In genomic region chr22:41920271-41920976, GRCh38 we compare ENCODE assay signal across 10 cellular contexts. TPM values are rescaled to one million over a fixed set of nuclear protein-coding genes. Genes with fewer than 3 reads are reported as not detected.
DNase-seq lines count a peak whose midpoint lies in the region; ATAC-seq, FAIRE-seq and TF ChIP-seq lines count a peak whose summit lies in the region.
"Had no signal": no experiment of that assay in that cellular context is flagged by ENCODE, and none has a peak within 500 bp of the region (broad histone marks: within the 10 kb centered on the region; RNA-seq: fewer than 3 reads in every experiment).

No MANE protein-coding gene starts in this region.

- no peaks in the 10 kb centered on the region for H3K36me3 ChIP-seq in keratinocyte (ENCODE audit: control insufficient read depth in 2 of 2, extremely low read depth in 1 of 2, insufficient read depth in 2 of 2, low read length in 2 of 2)

- H3K9me3 ChIP-seq in keratinocyte (ENCODE audit: control insufficient read depth, low read depth, low read length): no peaks in the 10 kb centered on the region

- no peaks in the 10 kb centered on the region for H3K79me2 ChIP-seq in keratinocyte (ENCODE audit: control insufficient read depth, insufficient read depth, low read length)

- H3K27me3 ChIP-seq in keratinocyte (ENCODE audit: control insufficient read depth, extremely low read depth, insufficient read depth, low read length): peaks cover 37% of the 10 kb centered on the region

- no peak overlapping the region for H3K9ac ChIP-seq in keratinocyte (ENCODE audit: control insufficient read depth, extremely low read depth, insufficient read depth, low read length)

- H3K4me2 ChIP-seq in keratinocyte (ENCODE audit: control insufficient read depth, extremely low read depth, insufficient read depth, low read depth, low read length): peak overlapping the region; percentile 78

- no peaks in the 10 kb centered on the region for H3K9me1 ChIP-seq in keratinocyte (ENCODE audit: control insufficient read depth, extremely low read depth, insufficient read depth, low read length)

- no peak overlapping the region for H3K4me3 ChIP-seq in keratinocyte (ENCODE audit: control insufficient read depth in 2 of 3, extremely low read depth in 1 of 3, insufficient read depth in 2 of 3, low read depth in 1 of 3, low read length in 3 of 3)
- H3K4me3 ChIP-seq: SK-N-MC had no signal

- H3K36me3 Mint-ChIP-seq in IgD-negative memory B cell: peaks cover 11% of the 10 kb centered on the region

- ATAC-seq in GM19463 (IDR thresholded peaks at IDR 0.05; ENCODE audit: unreplicated experiment): peak; percentile 25
- ATAC-seq in GM21526 (IDR thresholded peaks at IDR 0.05; ENCODE audit: low FRiP score, unreplicated experiment): no peak

- no peak for TF ChIP-seq CTCF in keratinocyte (optimal IDR thresholded peaks at IDR 0.05 in 1 of 3, IDR thresholded peaks at IDR 0.05 in 1 of 3, conservative IDR thresholded peaks at IDR 0.05 in 1 of 3; ENCODE audit: extremely low read depth in 1 of 3, insufficient read depth in 2 of 3, low read length in 3 of 3)

- peaks cover 41 to 62% (median 58%) of the 10 kb centered on the region in 3 donors for H3K4me1 Mint-ChIP-seq in IgD-negative memory B cell

- H3K9me3 Mint-ChIP-seq in IgD-negative memory B cell: no peaks in the 10 kb centered on the region

- H2AFZ ChIP-seq in keratinocyte (ENCODE audit: control insufficient read depth, low read length): no peak overlapping the region

- H4K20me1 ChIP-seq in keratinocyte (ENCODE audit: control insufficient read depth, extremely low read depth, insufficient read depth, low read length): peaks cover under 1% of the 10 kb centered on the region

- peak; percentile 42 for DNase-seq in CD1c-positive myeloid dendritic cell (ENCODE audit: extremely low spot score)
- no peak for DNase-seq in keratinocyte (ENCODE audit: low read depth, low spot score)
- no peak for DNase-seq in occipital lobe (lab: John Stamatoyannopoulos, UW)
- DNase-seq in NCI-H446 treated with DMSO at 0.1 percent for 48 hours (lab: John Stamatoyannopoulos, UW): no peak
- no peak for DNase-seq in 8988T

- peaks cover 12% of the 10 kb centered on the region for H3K27me3 Mint-ChIP-seq in IgD-negative memory B cell

- no peak for FAIRE-seq in keratinocyte (lab: Jason Lieb, UNC)
- FAIRE-seq: G401.6 had no signal

- H3K27ac ChIP-seq in keratinocyte (ENCODE audit: control insufficient read depth, insufficient read depth, low read length): no peak overlapping the region
- H3K27ac ChIP-seq: SK-N-MC had no signal

- peaks cover 13% of the 10 kb centered on the region for H3K4me1 ChIP-seq in keratinocyte (ENCODE audit: control insufficient read depth, extremely low read depth, insufficient read depth, low read length)

- peak overlapping the region; percentile 76 to 92 (median 90) for H3K4me3 Mint-ChIP-seq in IgD-negative memory B cell

- dilution Hi-C loops in keratinocyte (cut with MboI; ENCODE audit: extremely low pct_ligation_motif_present, low sequenced_read_pairs): no loop called here

- peak overlapping the region; percentile 96 to 100 (median 97) for H3K27ac Mint-ChIP-seq in IgD-negative memory B cell

RNA-seq across cellular contexts. Expression of gene SHISA8, which starts 5.5 kb away (rescaled TPM):
- polyA plus RNA-seq in IgD-negative memory B cell (1.7 TPM), keratinocyte (not detected in 3 replicates)
- not detected for polyA plus RNA-seq in keratinocyte (2011; ENCODE audit: low read depth)
- not detected in 2 replicates for polyA plus RNA-seq in keratinocyte (2011; cell fraction: cytosol; rRNA removed)
- polyA plus RNA-seq in keratinocyte (2011; cell fraction: nucleus; rRNA removed): not detected in 2 replicates
- polyA plus RNA-seq in keratinocyte (2012; ENCODE audit: low replicate concordance): not detected in 2 replicates
- polyA minus RNA-seq in keratinocyte: not detected in 3 replicates
- not detected for polyA minus RNA-seq in keratinocyte (2011; cell fraction: cytosol; rRNA and poly(A)+ RNA removed)
- not detected in 2 replicates for polyA minus RNA-seq in keratinocyte (2011; cell fraction: nucleus; rRNA and poly(A)+ RNA removed)
- total RNA-seq in occipital lobe: not detected

RNA-seq across cellular contexts. Expression of gene TNFRSF13C, which starts 6.2 kb away (rescaled TPM):
- polyA plus RNA-seq in IgD-negative memory B cell: 80.6 TPM
- polyA plus RNA-seq in keratinocyte: 0.03 to 0.08 TPM (median 0.06 TPM) in 3 replicates
- polyA plus RNA-seq in keratinocyte (2011; ENCODE audit: low read depth): 0.21 TPM
- polyA plus RNA-seq in keratinocyte (2011; cell fraction: cytosol; rRNA removed): 0.05 and 0.06 TPM in 2 replicates
- polyA plus RNA-seq in keratinocyte (2011; cell fraction: nucleus; rRNA removed): 0.25 and 0.35 TPM in 2 replicates
- polyA plus RNA-seq in keratinocyte (2012; ENCODE audit: low replicate concordance): 0.14 and 0.42 TPM in 2 replicates
- polyA minus RNA-seq in keratinocyte: 0.03 to 0.33 TPM (median 0.22 TPM) in 3 replicates
- not detected for polyA minus RNA-seq in keratinocyte (2011; cell fraction: cytosol; rRNA and poly(A)+ RNA removed)
- polyA minus RNA-seq in keratinocyte (2011; cell fraction: nucleus; rRNA and poly(A)+ RNA removed): 0.31 TPM in 1 of 2 replicates, not detected in the other
- 0.31 TPM for total RNA-seq in occipital lobe

RNA-seq across cellular contexts. Expression of gene CENPM, which starts 26.5 kb away (rescaled TPM):
- polyA plus RNA-seq in IgD-negative memory B cell: 28.7 TPM
- polyA plus RNA-seq in keratinocyte: 1.3 to 10.1 TPM (median 4.8 TPM) in 3 replicates
- not detected for polyA plus RNA-seq in keratinocyte (2011; ENCODE audit: low read depth)
- polyA plus RNA-seq in keratinocyte (2011; cell fraction: cytosol; rRNA removed): 1.5 and 2.8 TPM in 2 replicates
- 1.4 and 2.3 TPM in 2 replicates for polyA plus RNA-seq in keratinocyte (2011; cell fraction: nucleus; rRNA removed)
- 1.5 and 10.6 TPM in 2 replicates for polyA plus RNA-seq in keratinocyte (2012; ENCODE audit: low replicate concordance)
- 3.2 to 11.0 TPM (median 4.6 TPM) in 3 replicates for polyA minus RNA-seq in keratinocyte
- 3.6 TPM for polyA minus RNA-seq in keratinocyte (2011; cell fraction: cytosol; rRNA and poly(A)+ RNA removed)
- 1.2 and 1.7 TPM in 2 replicates for polyA minus RNA-seq in keratinocyte (2011; cell fraction: nucleus; rRNA and poly(A)+ RNA removed)
- total RNA-seq in occipital lobe: 1.6 TPM

RNA-seq across cellular contexts. Expression of gene SEPTIN3, which starts 48.8 kb away (rescaled TPM):
- polyA plus RNA-seq in IgD-negative memory B cell: 0.05 TPM
- 0.05 to 0.07 TPM (median 0.06 TPM) in 3 replicates for polyA plus RNA-seq in keratinocyte
- 0.74 TPM for polyA plus RNA-seq in keratinocyte (2011; ENCODE audit: low read depth)
- polyA plus RNA-seq in keratinocyte (2011; cell fraction: cytosol; rRNA removed): 0.07 and 0.19 TPM in 2 replicates
- 0.04 and 0.29 TPM in 2 replicates for polyA plus RNA-seq in keratinocyte (2011; cell fraction: nucleus; rRNA removed)
- 0.07 and 1.0 TPM in 2 replicates for polyA plus RNA-seq in keratinocyte (2012; ENCODE audit: low replicate concordance)
- polyA minus RNA-seq in keratinocyte: 0.06 TPM in 1 of 3 replicates, not detected in the others
- polyA minus RNA-seq in keratinocyte (2011; cell fraction: cytosol; rRNA and poly(A)+ RNA removed): not detected
- not detected in 2 replicates for polyA minus RNA-seq in keratinocyte (2011; cell fraction: nucleus; rRNA and poly(A)+ RNA removed)
- total RNA-seq in occipital lobe: 130 TPM

Comparison
In these comparisons a context has a peak if more than half of its experiments do, and no peak if none do; other contexts are left out.
1. RNA of gene TNFRSF13C, which starts 6.2 kb away (polyA plus RNA-seq): 80.6 TPM in IgD-negative memory B cell (single experiment); 0.03 to 0.42 TPM in keratinocyte; every median in the first group is over 10 times any median in the second.